Comparison of ENCODE assay signal across 26 cellular contexts in genomic region chrX:11460347-11460746, GRCh38.
DNase-seq lines count a peak whose midpoint lies in the region; ATAC-seq, FAIRE-seq and TF ChIP-seq lines count a peak whose summit lies in the region.
"Had no signal": no experiment of that assay in that cellular context is flagged by ENCODE, and none has a peak within 500 bp of the region (broad histone marks: within the 10 kb centered on the region; RNA-seq: fewer than 3 reads in every experiment).

No MANE protein-coding gene starts in this region.

- H3K27ac Mint-ChIP-seq in chondrocyte (ENCODE audit: unreplicated experiment): no peak overlapping the region
- H3K27ac Mint-ChIP-seq: activated naive CD8-positive, alpha-beta T cell had no signal

- 0 out of 3 replicates have a peak, but pooled peaks have one; percentile 27 for ATAC-seq in HepG2
- ATAC-seq in activated CD4-positive, CD25-positive, alpha-beta regulatory T cell treated with anti-CD3 and anti-CD28 coated beads, Interleukin-2, amount 50 U/mL, for 24 hours: no peak
- ATAC-seq: right cardiac atrium had no signal

- TF ChIP-seq RAD21 in HepG2 (CRISPR knock-in tag; IDR thresholded peaks at IDR 0.05): no peak

- no peaks in the 10 kb centered on the region for H3K27me3 Mint-ChIP-seq in chondrocyte (ENCODE audit: low read depth)
- H3K27me3 Mint-ChIP-seq: activated naive CD8-positive, alpha-beta T cell had no signal

- TF ChIP-seq POLR2A in HepG2 (IDR thresholded peaks at IDR 0.05; ENCODE audit: insufficient read depth in 1 of 2, low read depth in 2 of 2, low read length in 2 of 2) (no peak), GM12891 (IDR thresholded peaks at IDR 0.05; ENCODE audit: low read depth, low read length) (no peak)

- H3K4me3 Mint-ChIP-seq in chondrocyte (ENCODE audit: unreplicated experiment): no peak overlapping the region
- H3K4me3 Mint-ChIP-seq: activated naive CD8-positive, alpha-beta T cell had no signal

- CTCF ChIA-PET in HepG2 (lab: Yijun Ruan, JAX; ENCODE audit: low intra/inter-chr PET ratio, low total read pairs): no interaction called here

- intact Hi-C loops in HepG2 (cut with micrococcal nuclease; ENCODE audit: unreplicated experiment) (no loop called here), head of caudate nucleus (cut with DNase I) (no loop called here)

- peaks cover 26% of the 10 kb centered on the region for H3K4me1 Mint-ChIP-seq in chondrocyte (ENCODE audit: low read depth)

- TF ChIP-seq CTCF in GM12872 (IDR thresholded peaks at IDR 0.05; ENCODE audit: insufficient read depth, low read depth, low read length): 0 out of 3 replicates have a peak, but pooled peaks have one; percentile 5
- peak; percentile 15; the same call in 1 of the 2 replicates for TF ChIP-seq CTCF in LNCaP clone FGC (IDR thresholded peaks at IDR 0.05; ENCODE audit: control insufficient read depth, extremely low read depth, insufficient read depth)
- TF ChIP-seq CTCF in chondrocyte (IDR thresholded peaks at IDR 0.05): peak; percentile 32
- TF ChIP-seq CTCF in HepG2 (CRISPR knock-in tag; IDR thresholded peaks at IDR 0.05): no peak

- 92% methylated on average over 1 of the region's 2 CpGs for WGBS in HepG2 (ENCODE audit: low lambda C conversion rate)

- DNase-seq in LNCaP clone FGC (ENCODE audit: low read depth) (no peak), chondrocyte (ENCODE audit: low spot score) (no peak), HepG2 (ENCODE audit: low spot score) (no peak), GM12891 (ENCODE audit: insufficient read length, low spot score) (no peak), head of caudate nucleus (no peak), LoVo (ENCODE audit: low spot score) (no peak)
- DNase-seq: activated CD4-positive, alpha-beta T cell treated with anti-CD3 and anti-CD28 coated beads for 48 hours; GOT3; hippocampal formation; islet precursor cell; Kasumi-1; NCI-H1417; NCI-H2171; NCI-H524 treated with DMSO at 0.1 percent for 48 hours; right cardiac atrium; SHP77 treated with DMSO at 0.1 percent for 48 hours; stimulated activated CD4-positive, alpha-beta T cell treated with anti-CD3 and anti-CD28 coated beads, Interleukin-15, amount 100 ng/mL, for 24 hours; T-helper 1 cell had no signal

- H3K27me3 ChIP-seq in HepG2 (ENCODE audit: control insufficient read depth in 1 of 2, insufficient read depth in 2 of 2, low read length in 2 of 2): no peaks in the 10 kb centered on the region

- H3K4me2 ChIP-seq in HepG2 (ENCODE audit: low read depth, low read length): no peak overlapping the region
- H3K4me2 ChIP-seq: BLaER1 treated with 17β-estradiol and CSF1 and Interleukin-3, amounts not matched to agents 10 nM and 100 nM had no signal

- H3K4me1 ChIP-seq in HepG2 (ENCODE audit: insufficient read depth, low read length): no peaks in the 10 kb centered on the region
- H3K4me1 ChIP-seq: BLaER1 treated with 17β-estradiol and CSF1 and Interleukin-3, amounts not matched to agents 10 nM and 100 nM had no signal

- POLR2A ChIA-PET in HepG2 (lab: Yijun Ruan, JAX): no interaction called here

- in situ Hi-C loops in HepG2 (cut with HindIII; ENCODE audit: extremely low pct_ligation_motif_present, low pct_unique_long_range_greater_than_20kb): no loop called here

- H4K20me1 ChIP-seq in HepG2 (ENCODE audit: insufficient read depth, low read length): no peaks in the 10 kb centered on the region
- H4K20me1 ChIP-seq: BLaER1 treated with 17β-estradiol and CSF1 and Interleukin-3, amounts not matched to agents 10 nM and 100 nM had no signal

- FAIRE-seq in HepG2 (lab: Jason Lieb, UNC) (no peak), GM12891 (lab: Jason Lieb, UNC) (no peak)
- FAIRE-seq: endometrium, G401.6, urothelium cell line had no signal

- TF ChIP-seq EP300 in HepG2 (IDR thresholded peaks at IDR 0.05; ENCODE audit: low read depth in 2 of 2, low read length in 2 of 2) (no peak), HepG2 (CRISPR knock-in tag; IDR thresholded peaks at IDR 0.05; ENCODE audit: borderline replicate concordance) (no peak)

- H3K79me2 ChIP-seq in HepG2 (ENCODE audit: insufficient read depth, low read length): no peaks in the 10 kb centered on the region

- no peak overlapping the region for H3K4me3 ChIP-seq in LNCaP clone FGC (ENCODE audit: low read depth, low read length)
- no peak overlapping the region for H3K4me3 ChIP-seq in HepG2 (replicated peaks in 1 of 3; ENCODE audit: insufficient read depth in 1 of 3, low read depth in 2 of 3, low read length in 3 of 3)
- H3K4me3 ChIP-seq: BLaER1 treated with 17β-estradiol and CSF1 and Interleukin-3, amounts not matched to agents 10 nM and 100 nM; coronary artery had no signal

- H3K27ac ChIP-seq in HepG2 (ENCODE audit: extremely low read length, insufficient read depth, low read length): no peak overlapping the region
- H3K27ac ChIP-seq: BLaER1 treated with 17β-estradiol and CSF1 and Interleukin-3, amounts not matched to agents 10 nM and 100 nM had no signal

- no peak overlapping the region for H3K9ac ChIP-seq in HepG2 (ENCODE audit: insufficient read depth, low read depth, low read length)
- H3K9ac ChIP-seq: BLaER1 treated with 17β-estradiol and CSF1 and Interleukin-3, amounts not matched to agents 10 nM and 100 nM had no signal

- H3K9me3 Mint-ChIP-seq in chondrocyte (ENCODE audit: low read depth): peaks cover 3% of the 10 kb centered on the region

- H3K36me3 Mint-ChIP-seq in chondrocyte (ENCODE audit: low read depth): no peaks in the 10 kb centered on the region
- H3K36me3 Mint-ChIP-seq: activated naive CD8-positive, alpha-beta T cell had no signal

- H2AFZ ChIP-seq in HepG2 (ENCODE audit: low read length): no peak overlapping the region

- no peaks in the 10 kb centered on the region for H3K36me3 ChIP-seq in HepG2 (replicated peaks in 1 of 2; ENCODE audit: control insufficient read depth in 1 of 2, insufficient read depth in 2 of 2, low read length in 2 of 2)
- H3K36me3 ChIP-seq: BLaER1 treated with 17β-estradiol and CSF1 and Interleukin-3, amounts not matched to agents 10 nM and 100 nM had no signal

- no TSS peak for BruUV-seq in HepG2 (replicated peaks; lab: Mats Ljungman, UMichigan)

- H3K9me3 ChIP-seq in HepG2 (ENCODE audit: low read length): no peaks in the 10 kb centered on the region
- H3K9me3 ChIP-seq: BLaER1 treated with 17β-estradiol and CSF1 and Interleukin-3, amounts not matched to agents 10 nM and 100 nM had no signal

TF ChIP-seq in HepG2, 621 proteins besides CTCF, POLR2A, EP300 and RAD21 (continues in another document):
- no peak for TF ChIP-seq DR1 (CRISPR knock-in tag; IDR thresholded peaks at IDR 0.05)
- no peak for TF ChIP-seq ZNF432 (CRISPR knock-in tag; IDR thresholded peaks at IDR 0.05; ENCODE audit: borderline replicate concordance)
- TF ChIP-seq STAT6 (CRISPR knock-in tag; IDR thresholded peaks at IDR 0.05; ENCODE audit: borderline replicate concordance): no peak
- TF ChIP-seq SP140L (CRISPR knock-in tag; IDR thresholded peaks at IDR 0.05; ENCODE audit: borderline replicate concordance): no peak
- TF ChIP-seq DRAP1 (CRISPR knock-in tag; IDR thresholded peaks at IDR 0.05): no peak

TF ChIP-seq in GM12891, 5 proteins besides CTCF, POLR2A, EP300 and RAD21:
- no peak for TF ChIP-seq POLR2AphosphoS5 (IDR thresholded peaks at IDR 0.05; ENCODE audit: low read depth, low read length)
- TF ChIP-seq POU2F2 (IDR thresholded peaks at IDR 0.05; ENCODE audit: low read depth, low read length): no peak
- TF ChIP-seq SPI1 (IDR thresholded peaks at IDR 0.05; ENCODE audit: low read depth, low read length): no peak
- no peak for TF ChIP-seq TAF1 (IDR thresholded peaks at IDR 0.05; ENCODE audit: low read depth, low read length)
- no peak for TF ChIP-seq PAX5 (IDR thresholded peaks at IDR 0.05; ENCODE audit: insufficient read depth, low read length, severe bottlenecking)
